In the genomic region with DNA sequence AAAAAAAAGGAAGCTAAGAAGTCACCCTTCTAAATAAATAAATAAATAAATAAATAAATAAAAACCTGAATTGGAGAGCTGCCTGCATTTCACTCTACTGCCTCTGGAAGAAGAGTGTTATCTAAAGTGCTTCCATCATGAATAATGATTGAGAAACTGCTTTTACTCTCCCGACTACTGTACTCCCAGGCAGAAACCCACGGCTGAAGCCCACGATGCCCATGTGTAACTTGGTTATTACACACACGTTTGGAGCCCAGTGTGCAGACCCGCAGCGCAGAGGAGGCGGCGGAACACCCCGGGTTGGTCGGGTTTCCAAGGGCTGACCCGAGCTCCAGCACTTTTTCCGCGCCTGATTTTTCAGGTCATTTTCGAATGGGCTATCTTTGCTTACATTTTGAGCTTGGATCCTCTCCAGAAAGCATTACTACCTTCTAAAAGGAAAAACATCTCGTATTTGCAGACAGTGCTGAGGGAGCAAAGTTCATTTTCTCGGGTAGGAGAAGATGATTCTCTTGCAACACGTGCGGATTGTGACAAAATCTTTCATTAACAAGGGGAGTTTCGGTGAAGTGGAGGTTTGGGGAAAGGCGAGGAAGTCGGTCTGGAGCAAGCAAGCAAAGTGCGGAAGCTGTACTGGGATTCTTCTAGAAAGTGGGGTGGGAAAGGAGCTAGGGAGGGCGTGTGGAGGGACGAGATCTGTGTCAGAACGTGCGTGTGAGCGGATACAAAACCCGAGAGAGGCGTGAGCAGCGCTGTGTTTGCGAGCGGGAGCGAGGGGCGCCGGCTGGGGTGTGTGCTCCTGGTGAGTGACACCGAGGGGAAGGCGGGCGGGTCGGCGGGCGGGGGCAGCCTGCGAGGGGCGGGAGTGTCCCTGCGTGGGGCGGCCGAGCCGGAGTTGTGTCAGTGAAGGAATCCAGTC, we compare ENCODE assay signal across 8 cellular contexts. TPM values are rescaled to one million over a fixed set of nuclear protein-coding genes. Genes with fewer than 3 reads are reported as not detected.
DNase-seq lines count a peak whose midpoint lies in the region; TF ChIP-seq lines count a peak whose summit lies in the region.

A gene with protein sequence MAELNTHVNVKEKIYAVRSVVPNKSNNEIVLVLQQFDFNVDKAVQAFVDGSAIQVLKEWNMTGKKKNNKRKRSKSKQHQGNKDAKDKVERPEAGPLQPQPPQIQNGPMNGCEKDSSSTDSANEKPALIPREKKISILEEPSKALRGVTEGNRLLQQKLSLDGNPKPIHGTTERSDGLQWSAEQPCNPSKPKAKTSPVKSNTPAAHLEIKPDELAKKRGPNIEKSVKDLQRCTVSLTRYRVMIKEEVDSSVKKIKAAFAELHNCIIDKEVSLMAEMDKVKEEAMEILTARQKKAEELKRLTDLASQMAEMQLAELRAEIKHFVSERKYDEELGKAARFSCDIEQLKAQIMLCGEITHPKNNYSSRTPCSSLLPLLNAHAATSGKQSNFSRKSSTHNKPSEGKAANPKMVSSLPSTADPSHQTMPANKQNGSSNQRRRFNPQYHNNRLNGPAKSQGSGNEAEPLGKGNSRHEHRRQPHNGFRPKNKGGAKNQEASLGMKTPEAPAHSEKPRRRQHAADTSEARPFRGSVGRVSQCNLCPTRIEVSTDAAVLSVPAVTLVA (plus strand): TSS at position 897 of the 922 bp plus-strand sequence. CDS start 82,552 bp downstream, outside the sequence.

- H2BK20ac ChIP-seq in H9 (ENCODE audit: low read depth, low read length, poor library complexity, severe bottlenecking), result no peak within 1 kb of the TSS

- no peak within 1 kb of the TSS for H3K23ac ChIP-seq in H9 (ENCODE audit: insufficient read length, low read depth, low read length)

- H3K4me1 ChIP-seq in H9 (ENCODE audit: insufficient read depth, low read length) (peaks cover 15% of the 10 kb centered on the region; the same call in 1 of the 2 replicates), iPS-18a (ENCODE audit: control insufficient read depth, low read depth, low read length) (peaks cover 28% of the 10 kb centered on the region)

- no peaks in the 10 kb centered on the region for H3K27me3 Mint-ChIP-seq in H9 (ENCODE audit: low read depth)

- no peak within 1 kb of the TSS for H3T11ph ChIP-seq in H9 (ENCODE audit: low read length)

- peak within 1 kb of the TSS; percentile 66 for H3K27ac ChIP-seq in H9 (ENCODE audit: insufficient read length, low read depth, low read length)
- H3K27ac ChIP-seq in VCaP, result peak within 1 kb of the TSS; percentile 90
- H3K27ac ChIP-seq in iPS-18a (ENCODE audit: low read length), result peak within 1 kb of the TSS; percentile 55

- no peak within 1 kb of the TSS for H2AFZ ChIP-seq in H9 (ENCODE audit: low read length)

- no peaks in the 10 kb centered on the region; a peak in 2 of 5 replicates for H3K9me3 Mint-ChIP-seq in H9

- peaks cover 39 to 42% of the 10 kb centered on the region in 2 experiments for H3K4me1 Mint-ChIP-seq in H9

- H3K4me2 ChIP-seq in H9 (ENCODE audit: insufficient read depth, insufficient read length, low read length), result peak within 1 kb of the TSS; percentile 95

- peak within 1 kb of the TSS; percentile 83 to 94 (median 83) for H3K27ac Mint-ChIP-seq in H9

- peak within 1 kb of the TSS; percentile 91 for H3K18ac ChIP-seq in H9 (ENCODE audit: insufficient read length, low read depth, low read length)

- no peak within 1 kb of the TSS for H2BK15ac ChIP-seq in H9 (ENCODE audit: low read depth, low read length)

- H2BK5ac ChIP-seq in H9 (ENCODE audit: insufficient read length, low read length), result peak within 1 kb of the TSS; percentile 82

- H3K36me3 ChIP-seq in iPS-18a (ENCODE audit: control insufficient read depth, low read depth, low read length), result no peaks in the 10 kb centered on the region

- no peak within 1 kb of the TSS for H4K8ac ChIP-seq in H9 (replicated peaks; ENCODE audit: insufficient read length, low read depth, low read length)

- no peak within 1 kb of the TSS for H4K91ac ChIP-seq in H9 (ENCODE audit: insufficient read length, low read depth, low read length)

- TF ChIP-seq CTCF in H9 (conservative IDR thresholded peaks at IDR 0.05), result peak; percentile 35; the same call in 2 of the 3 replicates
- no peak; the same call in 1 of the 2 replicates for TF ChIP-seq CTCF in VCaP (conservative IDR thresholded peaks at IDR 0.05)

- no peaks in the 10 kb centered on the region for H3K79me1 ChIP-seq in H9 (ENCODE audit: insufficient read depth, low read depth, low read length, poor library complexity, severe bottlenecking)

- DNase-seq in GM04504 (ENCODE audit: low read depth), result peak; percentile 60
- DNase-seq in H9, result peak; percentile 65
- peak; percentile 62 for DNase-seq in NAMALWA (ENCODE audit: low spot score)
- peak; percentile 52 to 70 for DNase-seq in T47D (ENCODE audit: low read depth in 1 of 2, low spot score in 1 of 2)
- peak; percentile 65 for DNase-seq in skeletal muscle cell (ENCODE audit: low read depth)
- DNase-seq in OCI-M2 (lab: John Stamatoyannopoulos, UW; ENCODE audit: unreplicated experiment), result no peak

- H4K20me1 ChIP-seq in H9 (ENCODE audit: control insufficient read depth, insufficient read depth, insufficient read length), result no peaks in the 10 kb centered on the region

- in situ Hi-C loops in T47D (cut with HindIII; ENCODE audit: low pct_unique_long_range_greater_than_20kb, low sequenced_read_pairs), result no loop called here

- peak within 1 kb of the TSS; percentile 76 to 87 for H3K4me3 Mint-ChIP-seq in H9

- H3K4me3 ChIP-seq in iPS-18a (ENCODE audit: low read length), result peak within 1 kb of the TSS; percentile 91
- peak within 1 kb of the TSS; percentile 76 for H3K4me3 ChIP-seq in skeletal muscle cell (ENCODE audit: low read depth, low read length)

- no peak within 1 kb of the TSS for H2BK12ac ChIP-seq in H9 (ENCODE audit: insufficient read length, low read depth, low read length)

- no peak within 1 kb of the TSS for H2AK5ac ChIP-seq in H9 (ENCODE audit: insufficient read length, low read length)

- H2BK120ac ChIP-seq in H9 (ENCODE audit: low read depth, low read length, poor library complexity, severe bottlenecking), result no peak within 1 kb of the TSS

- H3K9ac ChIP-seq in H9 (ENCODE audit: extremely low read depth, insufficient read length, low read length) (peak within 1 kb of the TSS; percentile 95), iPS-18a (ENCODE audit: low read length) (peak within 1 kb of the TSS; percentile 77)

- H3K14ac ChIP-seq in H9 (ENCODE audit: insufficient read depth, low read length), result peak within 1 kb of the TSS; percentile 89

- peaks cover 0 to 3% (median 0%) of the 10 kb centered on the region in 3 experiments; a peak in 1 of 7 replicates for H3K36me3 Mint-ChIP-seq in H9 (ENCODE audit: insufficient read depth in 1 of 3, low read depth in 3 of 3)

- H3K27me3 ChIP-seq in H9 (ENCODE audit: insufficient read depth, low read length) (no peaks in the 10 kb centered on the region), iPS-18a (ENCODE audit: control insufficient read depth, insufficient read depth, low read length) (no peaks in the 10 kb centered on the region)

- peak within 1 kb of the TSS; percentile 59 for H4K5ac ChIP-seq in H9 (ENCODE audit: insufficient read length, low read depth, low read length)

- H3K79me2 ChIP-seq in H9 (ENCODE audit: insufficient read depth, low read length), result peaks cover 33% of the 10 kb centered on the region

- no peaks in the 10 kb centered on the region for H3K9me3 ChIP-seq in H9 (ENCODE audit: control insufficient read depth, low read depth, low read length)
- no peaks in the 10 kb centered on the region for H3K9me3 ChIP-seq in iPS-18a (ENCODE audit: control insufficient read depth, low read depth, low read length)

- no peak within 1 kb of the TSS for H3K56ac ChIP-seq in H9 (ENCODE audit: insufficient read length, low read depth, low read length)

- peaks cover 12% of the 10 kb centered on the region for H3K23me2 ChIP-seq in H9 (ENCODE audit: insufficient read length, low read depth, low read length, poor library complexity, severe bottlenecking)

- no peak within 1 kb of the TSS for H3K4ac ChIP-seq in H9 (ENCODE audit: low read depth, low read length)

- no CpG with 5 or more reads among the region's 47 CpGs for WGBS in H9 (ENCODE audit: extremely low coverage, insufficient read length, low lambda C conversion rate)

RNA-seq across cellular contexts. Expression of the gene that starts here (rescaled TPM):
- 45.9 and 47.3 TPM in 2 replicates for total RNA-seq in H9 (2021)
